2 cellular contexts compared by ENCODE assay signal in genomic region chr12:120588371-120588770, GRCh38.
TF ChIP-seq lines count a peak whose summit lies in the region.

No MANE protein-coding gene starts in this region.

TF ChIP-seq in A549, 52 proteins besides CTCF, POLR2A, EP300 and RAD21 (continued from another document):
- no peak for TF ChIP-seq PBX3 (IDR thresholded peaks at IDR 0.05)
- TF ChIP-seq ELK1 (IDR thresholded peaks at IDR 0.05; ENCODE audit: low read depth, low read length) = no peak
- TF ChIP-seq HEYL (CRISPR knock-in tag; IDR thresholded peaks at IDR 0.05) = no peak
- peak; percentile 43 for TF ChIP-seq ZFP36 (IDR thresholded peaks at IDR 0.05; ENCODE audit: borderline replicate concordance, partially characterized antibody)
TF ChIP-seq in A549: peak in this region for 1.

TF ChIP-seq in HEK293T, 16 proteins besides CTCF, POLR2A, EP300 and RAD21 (continued from another document):
- TF ChIP-seq FOXK2 (IDR thresholded peaks at IDR 0.05) = no peak
- TF ChIP-seq FOXM1 (IDR thresholded peaks at IDR 0.05; ENCODE audit: borderline replicate concordance) = no peak
- TF ChIP-seq CTBP1 (IDR thresholded peaks at IDR 0.05; ENCODE audit: borderline replicate concordance) = no peak
- TF ChIP-seq NFRKB (IDR thresholded peaks at IDR 0.05) = no peak
- TF ChIP-seq L3MBTL2 (conservative IDR thresholded peaks at IDR 0.05) = no peak
- no peak for TF ChIP-seq LEF1 (IDR thresholded peaks at IDR 0.05; ENCODE audit: borderline replicate concordance)
- TF ChIP-seq ZNF384 (IDR thresholded peaks at IDR 0.05) = no peak
- TF ChIP-seq SP1 (IDR thresholded peaks at IDR 0.05) = no peak
- no peak for TF ChIP-seq SUZ12 (IDR thresholded peaks at IDR 0.05)
- TF ChIP-seq ELF4 (IDR thresholded peaks at IDR 0.05) = no peak
- no peak for TF ChIP-seq BHLHE40 (IDR thresholded peaks at IDR 0.05; ENCODE audit: borderline replicate concordance)
- TF ChIP-seq FOXA1 (IDR thresholded peaks at IDR 0.05) = no peak
TF ChIP-seq in HEK293T: peak in this region for 0.
